In the genomic region with DNA sequence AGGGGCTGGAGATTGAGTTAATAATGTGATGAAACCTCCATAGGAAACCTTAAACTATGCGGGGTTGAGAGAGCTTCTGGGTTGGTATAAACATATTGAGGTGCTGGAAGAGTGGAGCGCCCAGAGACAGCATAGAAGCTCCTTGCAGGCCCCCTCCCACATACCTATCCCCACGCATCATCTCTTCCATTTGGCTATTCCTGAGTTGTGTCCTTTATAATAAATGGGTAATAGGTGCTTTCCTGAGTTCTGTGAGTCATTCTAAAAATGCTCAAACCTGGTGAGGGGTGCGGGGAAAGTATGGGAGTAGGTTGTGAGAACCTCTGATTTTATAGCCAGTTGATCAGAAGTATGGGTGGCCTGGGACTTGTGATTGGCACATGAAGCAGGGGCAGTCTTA, we compare ENCODE assay signal across 19 cellular contexts. TPM values are rescaled to one million over a fixed set of nuclear protein-coding genes. Genes with fewer than 3 reads are reported as not detected.
DNase-seq lines count a peak whose midpoint lies in the region; ATAC-seq, FAIRE-seq and TF ChIP-seq lines count a peak whose summit lies in the region.
"Had no signal": no experiment of that assay in that cellular context is flagged by ENCODE, and none has a peak within 500 bp of the region (broad histone marks: within the 10 kb centered on the region; RNA-seq: fewer than 3 reads in every experiment).

No MANE protein-coding gene starts in this region.

- ATAC-seq in foreskin keratinocyte: peak; percentile 82
- no peak for ATAC-seq in HG02870 (IDR thresholded peaks at IDR 0.05; ENCODE audit: unreplicated experiment)
- ATAC-seq: GM23338, HCT116 had no signal

- CTCF ChIA-PET in mammary epithelial cell (lab: Charles Lee; ENCODE audit: low non-redundant PET) (no interaction called here), MCF 10A (lab: Yijun Ruan, JAX) (interaction anchor here (0.7 kb wide), 1 partner anchor 10 kb away, joined by 3 read pairs; no protein-coding TSS in a partner anchor)

- H3K79me2 ChIP-seq in mammary epithelial cell (ENCODE audit: insufficient read depth, low read length) (no peaks in the 10 kb centered on the region), astrocyte (ENCODE audit: insufficient read depth, low read length) (no peaks in the 10 kb centered on the region)

- H3K4me3 Mint-ChIP-seq in MCF 10A (ENCODE audit: unreplicated experiment): no peak overlapping the region
- H3K4me3 Mint-ChIP-seq in astrocyte (ENCODE audit: unreplicated experiment): no peak overlapping the region
- H3K4me3 Mint-ChIP-seq: CD14-positive monocyte; CD4-positive, alpha-beta memory T cell; GM23338; HFFc6 had no signal

- no peaks in the 10 kb centered on the region for H3K27me3 Mint-ChIP-seq in MCF 10A (ENCODE audit: insufficient read depth, unreplicated experiment)
- H3K27me3 Mint-ChIP-seq in astrocyte (ENCODE audit: low read depth, unreplicated experiment): no peaks in the 10 kb centered on the region
- H3K27me3 Mint-ChIP-seq: CD4-positive, alpha-beta memory T cell had no signal

- TF ChIP-seq CTCF in mammary epithelial cell (conservative IDR thresholded peaks at IDR 0.05 in 1 of 2, IDR thresholded peaks at IDR 0.05 in 1 of 2; ENCODE audit: extremely low read depth in 1 of 2, insufficient read depth in 1 of 2, low read depth in 1 of 2, low read length in 2 of 2) (no peak), MCF 10A (IDR thresholded peaks at IDR 0.05; ENCODE audit: unreplicated experiment) (no peak), astrocyte (IDR thresholded peaks at IDR 0.05; ENCODE audit: insufficient read depth, low read depth, low read length) (no peak), foreskin keratinocyte (conservative IDR thresholded peaks at IDR 0.05) (no peak)

- POLR2A ChIA-PET in MCF 10A (lab: Yijun Ruan, JAX): interaction anchor here (0.5 to 1.0 kb wide), 2 partner anchors 13 to 17 kb away, joined by 3 to 4 read pairs; no protein-coding TSS in a partner anchor

- in situ Hi-C loops in mammary epithelial cell (cut with MboI; ENCODE audit: low sequenced_read_pairs in 2 of 2): no loop called here

- H3K9me3 Mint-ChIP-seq in MCF 10A (ENCODE audit: unreplicated experiment): no peaks in the 10 kb centered on the region
- peaks cover 13% of the 10 kb centered on the region for H3K9me3 Mint-ChIP-seq in astrocyte (ENCODE audit: unreplicated experiment)
- H3K9me3 Mint-ChIP-seq: HFFc6 had no signal

- WGBS in mammary epithelial cell (ENCODE audit: low coverage, missing lambda C conversion rate): 89% methylated on average over 4 of the region's 4 CpGs

- peak; percentile 44 for DNase-seq in mammary epithelial cell
- no peak for DNase-seq in MCF 10A (ENCODE audit: unreplicated experiment)
- no peak for DNase-seq in astrocyte (ENCODE audit: low read depth)
- peak; percentile 51 to 83 for DNase-seq in foreskin keratinocyte
- DNase-seq in stimulated activated CD4-positive, alpha-beta T cell treated with anti-CD3 and anti-CD28 coated beads, Interleukin-4, amount 100 ng/mL, for 1 hour: no peak
- no peak for DNase-seq in stimulated activated CD4-positive, alpha-beta T cell treated with anti-CD3 and anti-CD28 coated beads, Interleukin-1b, Interleukin-23, amount 100 ng/mL, for 48 hours
- no peak for DNase-seq in NCI-H69 (lab: John Stamatoyannopoulos, UW)
- DNase-seq: CD4-positive, alpha-beta memory T cell; DMS153; DMS79; GDM1; H7; HFFc6 had no signal

- FAIRE-seq in astrocyte (lab: Jason Lieb, UNC): no peak

- H3K27me3 ChIP-seq in mammary epithelial cell (ENCODE audit: insufficient read depth, low read length): no peaks in the 10 kb centered on the region
- H3K27me3 ChIP-seq in astrocyte (ENCODE audit: insufficient read depth, low read length): no peaks in the 10 kb centered on the region
- no peaks in the 10 kb centered on the region for H3K27me3 ChIP-seq in foreskin keratinocyte
- H3K27me3 ChIP-seq: BLaER1 had no signal

- H3K9ac ChIP-seq in mammary epithelial cell (ENCODE audit: insufficient read depth, low read length) (no peak overlapping the region), astrocyte (ENCODE audit: low read length) (no peak overlapping the region)
- H3K9ac ChIP-seq: BLaER1 had no signal

- H3K36me3 ChIP-seq in mammary epithelial cell (ENCODE audit: insufficient read depth, low read length): peaks cover 3% of the 10 kb centered on the region
- no peaks in the 10 kb centered on the region for H3K36me3 ChIP-seq in astrocyte (ENCODE audit: insufficient read depth, low read length)

- peaks cover 6% of the 10 kb centered on the region for H3K36me3 Mint-ChIP-seq in MCF 10A (ENCODE audit: insufficient read depth, unreplicated experiment)
- H3K36me3 Mint-ChIP-seq in astrocyte (ENCODE audit: low read depth, unreplicated experiment): peaks cover 6% of the 10 kb centered on the region
- H3K36me3 Mint-ChIP-seq: CD4-positive, alpha-beta memory T cell had no signal

- intact Hi-C loops in mammary epithelial cell (cut with micrococcal nuclease) (no loop called here), MCF 10A (cut with micrococcal nuclease) (no loop called here)

- H3K4me1 Mint-ChIP-seq in MCF 10A (ENCODE audit: insufficient read depth, unreplicated experiment) (no peaks in the 10 kb centered on the region), astrocyte (ENCODE audit: low read depth, unreplicated experiment) (peaks cover 8% of the 10 kb centered on the region)
- H3K4me1 Mint-ChIP-seq: CD4-positive, alpha-beta memory T cell had no signal

- BruUV-seq in mammary epithelial cell (replicated peaks; lab: Mats Ljungman, UMichigan) (no TSS peak), MCF 10A (replicated peaks; lab: Mats Ljungman, UMichigan) (no TSS peak)

- H3K9me3 ChIP-seq in mammary epithelial cell (replicated peaks; ENCODE audit: insufficient read depth, low read length): peaks cover 5% of the 10 kb centered on the region
- H3K9me3 ChIP-seq in astrocyte (ENCODE audit: insufficient read depth, low read depth, low read length): no peaks in the 10 kb centered on the region

- dilution Hi-C loops in mammary epithelial cell (cut with HindIII; ENCODE audit: low sequenced_read_pairs): no loop called here

- H3K4me3 ChIP-seq in mammary epithelial cell (replicated peaks in 1 of 3; ENCODE audit: insufficient read depth in 1 of 3, low read depth in 2 of 3, low read length in 3 of 3) (no peak overlapping the region), astrocyte (ENCODE audit: insufficient read depth, low read depth, low read length) (no peak overlapping the region)
- H3K4me3 ChIP-seq: BLaER1, GM23338 had no signal

- H3K4me2 ChIP-seq in mammary epithelial cell (ENCODE audit: insufficient read depth, low read depth, low read length): no peak overlapping the region
- H3K4me2 ChIP-seq in astrocyte (ENCODE audit: low read length): no peak overlapping the region
- H3K4me2 ChIP-seq: BLaER1, GM23338 had no signal

- H3K27ac Mint-ChIP-seq in MCF 10A (ENCODE audit: low read depth, unreplicated experiment): no peak overlapping the region
- H3K27ac Mint-ChIP-seq in astrocyte (ENCODE audit: unreplicated experiment): peak overlapping the region; percentile 11
- H3K27ac Mint-ChIP-seq: CD14-positive monocyte; CD4-positive, alpha-beta memory T cell had no signal

- H3K4me1 ChIP-seq in mammary epithelial cell (ENCODE audit: insufficient read depth, low read length) (peaks cover 15% of the 10 kb centered on the region), astrocyte (ENCODE audit: insufficient read depth, low read length) (peaks cover 3% of the 10 kb centered on the region), foreskin keratinocyte (peaks cover 22% of the 10 kb centered on the region)
- H3K4me1 ChIP-seq: BLaER1 had no signal

- H4K20me1 ChIP-seq in mammary epithelial cell (ENCODE audit: insufficient read depth, low read length) (no peaks in the 10 kb centered on the region), astrocyte (ENCODE audit: insufficient read depth, low read length) (no peaks in the 10 kb centered on the region)
- H4K20me1 ChIP-seq: BLaER1 had no signal

- H3K27ac ChIP-seq in mammary epithelial cell (ENCODE audit: insufficient read depth, low read depth, low read length) (peak overlapping the region; percentile 92), astrocyte (ENCODE audit: low read depth, low read length) (no peak overlapping the region), foreskin keratinocyte (peak overlapping the region; percentile 90)
- H3K27ac ChIP-seq: 22Rv1, BLaER1 had no signal

- no peak overlapping the region for H2AFZ ChIP-seq in mammary epithelial cell (ENCODE audit: low read depth, low read length)
- no peak overlapping the region for H2AFZ ChIP-seq in astrocyte (ENCODE audit: low read depth, low read length)
- H2AFZ ChIP-seq: GM23338 had no signal

RNA-seq across cellular contexts. Expression of a gene that starts 14.6 kb away (rescaled TPM):
- total RNA-seq in mammary epithelial cell (10 to 100 TPM in 1 of 2 donors, 1 to 10 TPM in 1; 6.7 to 12.1 TPM), MCF 10A (2022) (15.7 and 16.3 TPM in 2 replicates), astrocyte (5.1 and 6.7 TPM in 2 replicates), foreskin keratinocyte (9.2 and 11.6 TPM in 2 replicates)
- polyA plus RNA-seq in mammary epithelial cell (0.85 TPM), foreskin keratinocyte (3.5 and 4.0 TPM in 2 replicates)
- 1.2 TPM for polyA minus RNA-seq in mammary epithelial cell

RNA-seq across cellular contexts. Expression of a gene that starts 14.8 kb away (rescaled TPM):
- total RNA-seq in mammary epithelial cell (10 to 100 TPM in 1 of 2 donors, 1 to 10 TPM in 1; 8.5 to 17.3 TPM), MCF 10A (2022) (11.7 and 14.1 TPM in 2 replicates), astrocyte (7.3 and 9.2 TPM in 2 replicates), foreskin keratinocyte (6.7 and 8.3 TPM in 2 replicates)
- polyA plus RNA-seq in mammary epithelial cell (4.3 TPM), foreskin keratinocyte (2.2 and 2.5 TPM in 2 replicates)
- polyA minus RNA-seq in mammary epithelial cell: 0.31 TPM

Comparison
In these comparisons a context has a peak if more than half of its experiments do, and no peak if none do; other contexts are left out.
1. DNase-seq: peak in mammary epithelial cell (single experiment) and foreskin keratinocyte (2 of 2); none in MCF 10A (single experiment), astrocyte (single experiment), stimulated activated CD4-positive, alpha-beta T cell treated with anti-CD3 and anti-CD28 coated beads, Interleukin-4, amount 100 ng/mL, for 1 hour (single experiment), stimulated activated CD4-positive, alpha-beta T cell treated with anti-CD3 and anti-CD28 coated beads, Interleukin-1b, Interleukin-23, amount 100 ng/mL, for 48 hours (single experiment) and NCI-H69 (single experiment).